Comparison of ENCODE assay signal across 36 cellular contexts in the genomic region with DNA sequence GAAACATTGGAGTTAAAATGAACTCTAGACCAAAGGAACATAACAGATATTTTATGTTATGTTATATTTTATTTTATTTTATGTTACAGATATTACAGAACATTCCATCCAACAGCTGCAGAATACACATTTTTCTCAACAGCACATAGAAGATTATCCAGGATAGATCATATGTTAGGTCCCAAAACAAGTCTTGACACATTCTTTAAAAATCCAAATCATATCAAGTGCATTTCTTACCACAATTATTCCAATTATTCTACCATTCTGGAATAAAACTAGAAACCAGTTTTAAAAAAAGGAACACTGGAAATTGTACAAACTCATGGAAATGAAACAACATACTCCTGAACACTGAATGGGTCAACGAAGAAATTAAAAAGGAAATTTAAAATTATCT. TPM values are rescaled to one million over a fixed set of nuclear protein-coding genes. Genes with fewer than 3 reads are reported as not detected.
"Had no signal": no experiment of that assay in that cellular context is flagged by ENCODE, and none has a peak within 500 bp of the region (broad histone marks: within the 10 kb centered on the region; RNA-seq: fewer than 3 reads in every experiment).

No MANE protein-coding gene starts in this region.

- H3K27ac ChIP-seq: KMS-11 had no signal

- H3K9ac ChIP-seq: KMS-11 had no signal

- H3K4me3 ChIP-seq: MG63 had no signal

- H3K36me3 ChIP-seq: MG63 had no signal

- DNase-seq: Karpas-422, Kasumi-1, KBM-7, KG1, MG63, MM.1S, MV-4-11, NCI-H1048, NCI-H1092, NCI-H1092 treated with DMSO at 0.1 percent for 48 hours, NCI-H1105, NCI-H1105 treated with DMSO at 0.1 percent for 48 hours, NCI-H1417, NCI-H1417 treated with DMSO at 0.1 percent for 48 hours, NCI-H1436, NCI-H1436 treated with DMSO at 0.1 percent for 48 hours, NCI-H146, NCI-H1694, NCI-H1694 treated with DMSO at 0.1 percent for 48 hours, NCI-H187, NCI-H187 treated with DMSO at 0.1 percent for 48 hours, NCI-H1930, NCI-H2029, NCI-H2029 treated with DMSO at 0.1 percent for 48 hours, NCI-H2081, NCI-H2081 treated with DMSO at 0.1 percent for 48 hours, NCI-H2107, NCI-H2171, NCI-H2171 treated with DMSO at 0.1 percent for 48 hours, NCI-H2227 treated with DMSO at 0.1 percent for 48 hours, NCI-H226, NCI-H345, NCI-H446, NCI-H446 treated with DMSO at 0.1 percent for 48 hours had no signal

- H3K27me3 ChIP-seq: MG63 had no signal

- H3K4me2 ChIP-seq: KMS-11 had no signal

RNA-seq across cellular contexts. Expression of a gene that starts 31.7 kb away (rescaled TPM):
- total RNA-seq: MCF 10A had no signal
